Comparison of ENCODE assay signal across 9 cellular contexts in genomic region chr4:26131711-26132110, GRCh38.
DNase-seq lines count a peak whose midpoint lies in the region; ATAC-seq lines count a peak whose summit lies in the region.
"Had no signal": no experiment of that assay in that cellular context is flagged by ENCODE, and none has a peak within 500 bp of the region (broad histone marks: within the 10 kb centered on the region; RNA-seq: fewer than 3 reads in every experiment).

No MANE protein-coding gene starts in this region.

- ATAC-seq in GM19328 (IDR thresholded peaks at IDR 0.05; ENCODE audit: unreplicated experiment), result peak; percentile 58
- peak; percentile 67 for ATAC-seq in HG03045 (IDR thresholded peaks at IDR 0.05; ENCODE audit: unreplicated experiment)
- ATAC-seq in activated T-cell treated with anti-CD3 and anti-CD28 coated beads, Interleukin-2, amount 50 U/mL, for 72 hours (replicated peaks in 1 of 2), result peak; percentile 45

- H3K4me3 Mint-ChIP-seq in CD4-positive, alpha-beta memory T cell, result peak overlapping the region in 7 of 8 donors; percentile 29 to 74 (median 64)
- peak overlapping the region in 1 of 2 donors; percentile 65 for H3K4me3 Mint-ChIP-seq in activated T-cell treated with anti-CD3 and anti-CD28 coated beads, Interleukin-2, amount 50 U/mL, for 72 hours

- H3K9me3 ChIP-seq in CD4-positive, alpha-beta memory T cell (ENCODE audit: control insufficient read depth in 1 of 2, low read length in 2 of 2), result no peaks in the 10 kb centered on the region
- H3K9me3 ChIP-seq: tibial artery had no signal

- CTCF ChIA-PET in CD4-positive, alpha-beta memory T cell (lab: Charles Lee; ENCODE audit: partially characterized antibody), result no interaction called here

- H3K4me1 ChIP-seq in CD4-positive, alpha-beta memory T cell (ENCODE audit: insufficient read depth, low read length), result peaks cover 32% of the 10 kb centered on the region
- H3K4me1 ChIP-seq: tibial artery had no signal

- peak overlapping the region; percentile 57 for H3K27ac ChIP-seq in CD4-positive, alpha-beta memory T cell (ENCODE audit: low read depth, low read length)
- H3K27ac ChIP-seq: tibial artery had no signal

- POLR2A ChIA-PET in CD4-positive, alpha-beta memory T cell (lab: Charles Lee; ENCODE audit: partially characterized antibody), result interaction anchor here (1.6 kb wide), 1 partner anchor 43 kb away, joined by 3 read pairs; no protein-coding TSS in a partner anchor

- no peak overlapping the region for H3K4me3 ChIP-seq in CD4-positive, alpha-beta memory T cell (ENCODE audit: low read length in 2 of 2)
- H3K4me3 ChIP-seq: tibial artery had no signal

- H3K4me1 Mint-ChIP-seq in CD4-positive, alpha-beta memory T cell, result peaks cover 20 to 52% (median 40%) of the 10 kb centered on the region in 4 donors
- peaks cover 59% of the 10 kb centered on the region for H3K4me1 Mint-ChIP-seq in activated T-cell treated with anti-CD3 and anti-CD28 coated beads, Interleukin-2, amount 50 U/mL, for 72 hours (ENCODE audit: low read depth)

- no peaks in the 10 kb centered on the region for H3K27me3 ChIP-seq in CD4-positive, alpha-beta memory T cell (ENCODE audit: insufficient read depth, low read length)
- H3K27me3 ChIP-seq: tibial artery had no signal

- no peaks in the 10 kb centered on the region for H3K27me3 Mint-ChIP-seq in CD4-positive, alpha-beta memory T cell
- H3K27me3 Mint-ChIP-seq in activated T-cell treated with anti-CD3 and anti-CD28 coated beads, Interleukin-2, amount 50 U/mL, for 72 hours (ENCODE audit: low read depth), result peaks cover 24% of the 10 kb centered on the region

- peak; percentile 43 to 74 (median 55) for DNase-seq in CD4-positive, alpha-beta memory T cell
- peak; percentile 50 to 55 for DNase-seq in activated T-cell treated with anti-CD3 and anti-CD28 coated beads, Interleukin-2, amount 50 U/mL, for 72 hours
- DNase-seq in NCI-H1436 treated with DMSO at 0.1 percent for 48 hours (lab: John Stamatoyannopoulos, UW) (no peak), NCI-H2196 treated with DMSO at 0.1 percent for 48 hours (lab: John Stamatoyannopoulos, UW; ENCODE audit: unreplicated experiment) (no peak), UCSD-AML1 (lab: John Stamatoyannopoulos, UW; ENCODE audit: unreplicated experiment) (no peak), NCI-H2171 treated with DMSO at 0.1 percent for 48 hours (lab: John Stamatoyannopoulos, UW) (no peak)
- DNase-seq: tibial artery had no signal

- H3K9me3 Mint-ChIP-seq in CD4-positive, alpha-beta memory T cell, result peaks cover 0 to 9% (median 3%) of the 10 kb centered on the region in 8 donors
- peaks cover 7 to 9% of the 10 kb centered on the region in 2 donors for H3K9me3 Mint-ChIP-seq in activated T-cell treated with anti-CD3 and anti-CD28 coated beads, Interleukin-2, amount 50 U/mL, for 72 hours

- intact Hi-C loops in CD4-positive, alpha-beta memory T cell (cut with micrococcal nuclease), result loop anchor here (5.0 kb wide), 1 partner anchor 44 kb away; no protein-coding TSS in a partner anchor

- peaks cover 2 to 4% of the 10 kb centered on the region in 2 donors for H3K36me3 Mint-ChIP-seq in CD4-positive, alpha-beta memory T cell
- peaks cover 8 to 22% of the 10 kb centered on the region in 2 donors for H3K36me3 Mint-ChIP-seq in activated T-cell treated with anti-CD3 and anti-CD28 coated beads, Interleukin-2, amount 50 U/mL, for 72 hours (ENCODE audit: insufficient read depth in 2 of 2)

- no peaks in the 10 kb centered on the region for H3K36me3 ChIP-seq in CD4-positive, alpha-beta memory T cell (ENCODE audit: insufficient read depth, low read length)
- H3K36me3 ChIP-seq: tibial artery had no signal

- peak overlapping the region; percentile 85 to 97 (median 92) for H3K27ac Mint-ChIP-seq in CD4-positive, alpha-beta memory T cell
- peak overlapping the region; percentile 83 for H3K27ac Mint-ChIP-seq in activated T-cell treated with anti-CD3 and anti-CD28 coated beads, Interleukin-2, amount 50 U/mL, for 72 hours

Comparison
In these comparisons a context has a peak if more than half of its experiments do, and no peak if none do; other contexts are left out.
1. DNase-seq: peak in CD4-positive, alpha-beta memory T cell (5 of 5) and activated T-cell treated with anti-CD3 and anti-CD28 coated beads, Interleukin-2, amount 50 U/mL, for 72 hours (2 of 2); none in NCI-H1436 treated with DMSO at 0.1 percent for 48 hours (single experiment), NCI-H2196 treated with DMSO at 0.1 percent for 48 hours (single experiment), UCSD-AML1 (single experiment) and NCI-H2171 treated with DMSO at 0.1 percent for 48 hours (single experiment).
2. Peak in every context shown above with its lines, with median percentiles within 50 percentile points of each other: ATAC-seq.